In the genomic region with DNA sequence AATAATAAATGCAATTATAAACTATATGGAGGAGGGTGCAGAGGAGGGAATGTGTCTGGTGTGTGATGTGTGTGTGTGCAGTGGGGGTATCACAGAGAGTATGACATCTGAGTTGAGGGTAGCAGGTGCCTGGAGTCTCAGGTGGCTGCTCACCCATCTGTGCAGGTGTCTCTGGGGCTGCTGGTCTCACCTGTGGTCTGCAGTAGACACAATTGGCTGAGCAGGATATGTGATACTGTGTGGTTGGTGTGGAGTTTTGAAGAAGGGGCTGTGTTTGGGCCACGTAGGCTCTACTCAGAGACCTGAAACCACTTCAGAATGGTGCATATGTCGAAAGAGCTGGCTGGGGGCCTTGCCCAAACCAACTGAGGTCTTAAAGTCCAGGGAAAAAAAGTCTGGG, we compare ENCODE assay signal across 35 cellular contexts. TPM values are rescaled to one million over a fixed set of nuclear protein-coding genes. Genes with fewer than 3 reads are reported as not detected.
"Had no signal": no experiment of that assay in that cellular context is flagged by ENCODE, and none has a peak within 500 bp of the region (broad histone marks: within the 10 kb centered on the region; RNA-seq: fewer than 3 reads in every experiment).

No MANE protein-coding gene starts in this region.

- H3K4me2 ChIP-seq: smooth muscle cell had no signal

- H3K4me1 ChIP-seq: gastroesophageal sphincter, pancreas, prostate gland, suprapubic skin, tibial artery, upper lobe of right lung had no signal

- H3K9me3 ChIP-seq: gastroesophageal sphincter, pancreas, prostate gland, suprapubic skin, tibial artery, upper lobe of right lung had no signal

- H3K27ac ChIP-seq: brain microvascular endothelial cell, gastroesophageal sphincter, pancreas, prostate gland, suprapubic skin, tibial artery, upper lobe of right lung, VCaP had no signal

- H3K27me3 ChIP-seq: gastroesophageal sphincter, pancreas, suprapubic skin, upper lobe of right lung had no signal

- H3K36me3 ChIP-seq: brain microvascular endothelial cell, gastroesophageal sphincter, pancreas, prostate gland, suprapubic skin, tibial artery, upper lobe of right lung had no signal

- ATAC-seq: effector memory CD8-positive, alpha-beta T cell; gastroesophageal sphincter; left cardiac atrium; naive thymus-derived CD4-positive, alpha-beta T cell; pancreas; upper lobe of right lung had no signal

- DNase-seq: activated CD4-positive, alpha-beta T cell treated with anti-CD3 and anti-CD28 coated beads for 4 hours; activated CD4-positive, alpha-beta T cell treated with anti-CD3 and anti-CD28 coated beads, Interleukin-2, amount 50 U/mL, for 48 hours; activated CD8-positive, alpha-beta memory T cell treated with anti-CD3 and anti-CD28 coated beads for 24 hours; activated effector memory CD4-positive, alpha-beta T cell treated with anti-CD3 and anti-CD28 coated beads, Interleukin-2, amount 50 U/mL, for 16 hours; activated naive CD4-positive, alpha-beta T cell treated with anti-CD3 and anti-CD28 coated beads, Interleukin-2, amount 10 ng/mL, durations not matched to agents 7 days and 5 days; activated naive CD8-positive, alpha-beta T cell treated with anti-CD3 and anti-CD28 coated beads, Interleukin-2, amount 10 ng/mL, durations not matched to agents 7 days and 5 days; activated T-cell treated with anti-CD3 and anti-CD28 coated beads, Interleukin-2, amount 50 U/mL, for 1 hour; brain microvascular endothelial cell; caudate nucleus; cortex of kidney; effector memory CD8-positive, alpha-beta T cell; head of caudate nucleus; hippocampal formation; left cardiac atrium; midbrain; naive thymus-derived CD4-positive, alpha-beta T cell; nucleus accumbens; pancreas; stimulated activated CD4-positive, alpha-beta T cell treated with anti-CD3 and anti-CD28 coated beads, Interleukin-1b, Interleukin-23, amount 100 ng/mL, for 48 hours; stimulated activated naive CD4-positive, alpha-beta T cell; tibial artery; upper lobe of right lung had no signal

- H3K4me3 ChIP-seq: gastroesophageal sphincter, pancreas, prostate gland, smooth muscle cell, suprapubic skin, tibial artery, upper lobe of right lung had no signal

RNA-seq across cellular contexts. Expression of gene FABP1, which starts 17.0 kb away (rescaled TPM):
- total RNA-seq: activated naive CD8-positive, alpha-beta T cell treated with anti-CD3 and anti-CD28 coated beads, Interleukin-2, amount 10 ng/mL, durations not matched to agents 7 days and 5 days; activated T-helper 1 cell treated with anti-CD3 and anti-CD28 coated beads, Interleukin-12 subunit alpha, Interleukin-12 subunit beta, Interleukin-2, Interleukin-4 antibody, amounts not matched to agents 30 ng/mL and 10 ng/mL and 1 ng/mL, durations not matched to agents 14 hours and 24 hours and 36 hours; astrocyte; chondrocyte; fibroblast of lung; fibroblast of villous mesenchyme; gastroesophageal sphincter; left cardiac atrium; lower leg skin; naive thymus-derived CD4-positive, alpha-beta T cell; prostate gland; smooth muscle cell; upper lobe of right lung had no signal
- polyA plus RNA-seq: fibroblast of lung; keratinocyte; naive thymus-derived CD4-positive, alpha-beta T cell; neural cell had no signal

RNA-seq across cellular contexts. Expression of gene SMYD1, which starts 43.2 kb away (rescaled TPM):
- total RNA-seq: activated naive CD8-positive, alpha-beta T cell treated with anti-CD3 and anti-CD28 coated beads, Interleukin-2, amount 10 ng/mL, durations not matched to agents 7 days and 5 days; activated T-helper 1 cell treated with anti-CD3 and anti-CD28 coated beads, Interleukin-12 subunit alpha, Interleukin-12 subunit beta, Interleukin-2, Interleukin-4 antibody, amounts not matched to agents 30 ng/mL and 10 ng/mL and 1 ng/mL, durations not matched to agents 14 hours and 24 hours and 36 hours; astrocyte; chondrocyte; fibroblast of lung; fibroblast of villous mesenchyme; naive thymus-derived CD4-positive, alpha-beta T cell; smooth muscle cell; suprapubic skin; upper lobe of right lung had no signal
- polyA plus RNA-seq: fibroblast of lung, keratinocyte, neural cell, pancreas, smooth muscle cell had no signal
